Comparison of ENCODE assay signal across 19 cellular contexts in the genomic region with DNA sequence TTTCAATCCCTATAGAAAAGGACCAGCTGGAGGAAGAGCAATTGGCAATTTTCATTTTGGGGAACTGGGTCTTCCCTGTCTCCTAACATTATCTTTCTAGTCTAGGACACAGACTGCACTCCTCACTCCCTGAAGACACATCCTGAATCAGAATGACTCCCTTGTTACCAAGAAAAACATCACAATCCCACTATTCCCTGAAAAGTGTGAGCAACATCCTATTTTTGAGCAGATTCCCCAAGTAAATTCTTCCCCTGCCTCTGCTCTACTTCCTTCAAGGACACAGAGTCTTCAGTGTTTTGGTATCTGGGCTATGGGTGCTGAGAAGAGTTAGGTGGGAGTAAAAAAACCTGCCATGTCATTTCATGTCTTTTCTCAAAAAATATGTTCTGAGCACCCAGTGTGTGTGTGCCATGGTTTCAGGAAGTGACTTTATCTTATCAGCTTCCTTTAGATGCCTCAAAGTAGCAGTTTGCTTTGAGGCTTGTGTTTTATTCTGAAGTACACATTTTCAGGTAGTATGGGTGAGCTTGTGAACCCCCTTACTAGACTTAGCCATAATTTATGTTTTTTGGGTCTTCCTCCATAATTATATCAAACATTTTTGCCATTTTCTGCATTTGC. TPM values are rescaled to one million over a fixed set of nuclear protein-coding genes. Genes with fewer than 3 reads are reported as not detected.
DNase-seq lines count a peak whose midpoint lies in the region; FAIRE-seq and TF ChIP-seq lines count a peak whose summit lies in the region.
"Had no signal": no experiment of that assay in that cellular context is flagged by ENCODE, and none has a peak within 500 bp of the region (broad histone marks: within the 10 kb centered on the region; RNA-seq: fewer than 3 reads in every experiment).

No MANE protein-coding gene starts in this region.

- in situ Hi-C loops in GM23248 (cut with MboI), result no loop called here

- FAIRE-seq in GM12891 (lab: Jason Lieb, UNC), result no peak
- FAIRE-seq: TTC549 had no signal

- peaks cover 11% of the 10 kb centered on the region for H3K4me1 Mint-ChIP-seq in activated naive CD4-positive, alpha-beta T cell treated with anti-CD3 and anti-CD28 coated beads, Interleukin-2, amount 10 ng/mL, durations not matched to agents 7 days and 5 days

- H4K20me1 ChIP-seq in GM23248 (ENCODE audit: insufficient read depth) (no peaks in the 10 kb centered on the region; the same call in 1 of the 2 replicates), Loucy (ENCODE audit: insufficient read depth, low read length, poor library complexity, severe bottlenecking) (no peaks in the 10 kb centered on the region)

- peak overlapping the region; percentile 2 for H3K4me2 ChIP-seq in GM23248 (ENCODE audit: unreplicated experiment)
- H3K4me2 ChIP-seq in Loucy (ENCODE audit: low read depth, low read length, poor library complexity, severe bottlenecking), result peak overlapping the region; percentile 58

- TF ChIP-seq POLR2A in GM12891 (IDR thresholded peaks at IDR 0.05; ENCODE audit: low read depth, low read length), result no peak

- H3K36me3 ChIP-seq in GM23248 (ENCODE audit: low read depth) (peaks cover 18% of the 10 kb centered on the region), Loucy (ENCODE audit: insufficient read depth, low read length) (no peaks in the 10 kb centered on the region), muscle layer of duodenum (ENCODE audit: control insufficient read depth in 1 of 2, insufficient read depth in 2 of 2, low read length in 2 of 2) (peaks cover 0 to 5% of the 10 kb centered on the region in 2 donors)
- H3K36me3 ChIP-seq: thyroid gland had no signal

- H2AFZ ChIP-seq in GM23248, result no peak overlapping the region
- no peak overlapping the region for H2AFZ ChIP-seq in Loucy (ENCODE audit: low read length)

- H3K9me3 Mint-ChIP-seq in activated naive CD4-positive, alpha-beta T cell treated with anti-CD3 and anti-CD28 coated beads, Interleukin-2, amount 10 ng/mL, durations not matched to agents 7 days and 5 days, result no peaks in the 10 kb centered on the region
- H3K9me3 Mint-ChIP-seq: activated T-cell treated with anti-CD3 and anti-CD28 coated beads, Interleukin-2, amount 50 U/mL, for 4 hours; brain had no signal

- H3F3A ChIP-seq in GM23248 (ENCODE audit: insufficient read depth), result peaks cover 87% of the 10 kb centered on the region
- no peaks in the 10 kb centered on the region for H3F3A ChIP-seq in Loucy (ENCODE audit: low read depth)

- no peak overlapping the region for H3K4me3 Mint-ChIP-seq in activated naive CD4-positive, alpha-beta T cell treated with anti-CD3 and anti-CD28 coated beads, Interleukin-2, amount 10 ng/mL, durations not matched to agents 7 days and 5 days
- H3K4me3 Mint-ChIP-seq: activated naive CD8-positive, alpha-beta T cell; activated T-cell treated with anti-CD3 and anti-CD28 coated beads, Interleukin-2, amount 50 U/mL, for 4 hours; brain had no signal

- no peak overlapping the region for H3K27ac Mint-ChIP-seq in activated naive CD4-positive, alpha-beta T cell treated with anti-CD3 and anti-CD28 coated beads, Interleukin-2, amount 10 ng/mL, durations not matched to agents 7 days and 5 days
- H3K27ac Mint-ChIP-seq: activated naive CD8-positive, alpha-beta T cell had no signal

- H3K9me3 ChIP-seq in GM23248 (ENCODE audit: low read depth), result no peaks in the 10 kb centered on the region
- H3K9me3 ChIP-seq in Loucy (ENCODE audit: insufficient read depth, low read depth, low read length), result no peaks in the 10 kb centered on the region
- H3K9me3 ChIP-seq in muscle layer of duodenum (ENCODE audit: control insufficient read depth in 1 of 2, low read length in 2 of 2), result no peaks in the 10 kb centered on the region
- H3K9me3 ChIP-seq: thyroid gland had no signal

- CTCF ChIA-PET in activated naive CD4-positive, alpha-beta T cell treated with anti-CD3 and anti-CD28 coated beads, Interleukin-2, amount 10 ng/mL, durations not matched to agents 7 days and 5 days (lab: Charles Lee), result interaction anchor here (0.9 kb wide), 1 partner anchor 69 kb away, joined by 3 read pairs; no protein-coding TSS in a partner anchor

- H3K27me3 ChIP-seq in GM23248 (replicated peaks; ENCODE audit: insufficient read depth) (no peaks in the 10 kb centered on the region), Loucy (ENCODE audit: insufficient read depth, low read length, poor library complexity, severe bottlenecking) (peaks cover 1% of the 10 kb centered on the region), muscle layer of duodenum (ENCODE audit: low read depth, low read length) (no peaks in the 10 kb centered on the region)
- H3K27me3 ChIP-seq: thyroid gland had no signal

- H3K79me2 ChIP-seq in GM23248 (ENCODE audit: insufficient read depth), result peaks cover 89% of the 10 kb centered on the region
- no peaks in the 10 kb centered on the region for H3K79me2 ChIP-seq in Loucy (ENCODE audit: insufficient read depth, low read length)

- H3K9me2 ChIP-seq in GM23248 (ENCODE audit: insufficient read depth), result no peaks in the 10 kb centered on the region
- H3K9me2 ChIP-seq in Loucy (replicated peaks; ENCODE audit: low read depth, low read length), result no peaks in the 10 kb centered on the region

- peaks cover 83% of the 10 kb centered on the region for H3K4me1 ChIP-seq in GM23248 (ENCODE audit: insufficient read depth)
- peaks cover 20% of the 10 kb centered on the region for H3K4me1 ChIP-seq in Loucy (ENCODE audit: insufficient read depth, low read length, poor library complexity, severe bottlenecking)
- H3K4me1 ChIP-seq in muscle layer of duodenum (ENCODE audit: control insufficient read depth in 1 of 2, insufficient read depth in 2 of 2, low read length in 2 of 2), result peaks cover 18 to 54% of the 10 kb centered on the region in 2 donors

- no peaks in the 10 kb centered on the region for H3K36me3 Mint-ChIP-seq in activated naive CD4-positive, alpha-beta T cell treated with anti-CD3 and anti-CD28 coated beads, Interleukin-2, amount 10 ng/mL, durations not matched to agents 7 days and 5 days
- H3K36me3 Mint-ChIP-seq: activated naive CD8-positive, alpha-beta T cell had no signal

- H3K4me3 ChIP-seq in GM23248, result no peak overlapping the region
- H3K4me3 ChIP-seq in Loucy (ENCODE audit: low read length, poor library complexity, severe bottlenecking), result peak overlapping the region; percentile 6
- H3K4me3 ChIP-seq in muscle layer of duodenum (ENCODE audit: low read depth in 1 of 2, low read length in 2 of 2), result no peak overlapping the region
- H3K4me3 ChIP-seq: thyroid gland had no signal

- no peak for TF ChIP-seq CTCF in Loucy (conservative IDR thresholded peaks at IDR 0.05; ENCODE audit: low read length)

- H3K9ac ChIP-seq in GM23248, result peak overlapping the region; percentile 3; the same call in 1 of the 2 replicates
- peak overlapping the region; percentile 17 for H3K9ac ChIP-seq in Loucy (ENCODE audit: low read depth, low read length, poor library complexity, severe bottlenecking)

- H3K27ac ChIP-seq in GM23248 (peak overlapping the region; percentile 82), muscle layer of duodenum (ENCODE audit: low read length) (peak overlapping the region; percentile 52)

- peaks cover 9% of the 10 kb centered on the region for H3K27me3 Mint-ChIP-seq in activated naive CD4-positive, alpha-beta T cell treated with anti-CD3 and anti-CD28 coated beads, Interleukin-2, amount 10 ng/mL, durations not matched to agents 7 days and 5 days
- H3K27me3 Mint-ChIP-seq: brain had no signal

- DNase-seq in GM23248 (peak; percentile 46), dermis blood vessel endothelial cell (peak; percentile 25), AG08395 (ENCODE audit: low spot score) (no peak), GM12891 (ENCODE audit: insufficient read length, low spot score) (no peak)
- DNase-seq in activated naive CD4-positive, alpha-beta T cell treated with anti-CD3 and anti-CD28 coated beads, Interleukin-2, amount 10 ng/mL, durations not matched to agents 7 days and 5 days, result no peak
- DNase-seq: activated T-cell treated with anti-CD3 and anti-CD28 coated beads, Interleukin-2, amount 50 U/mL, for 4 hours; AML-193; EL; KG1; NCI-H1048; NCI-H2029 treated with DMSO at 0.1 percent for 48 hours; NCI-H510A treated with DMSO at 0.1 percent for 48 hours; SW 1271; thyroid gland had no signal

TF ChIP-seq in GM12891, 5 proteins besides CTCF, POLR2A, EP300 and RAD21:
- TF ChIP-seq SPI1 (IDR thresholded peaks at IDR 0.05; ENCODE audit: low read depth, low read length), result no peak

RNA-seq across cellular contexts. Expression of gene LAMA4, which starts 12.4 kb away (rescaled TPM):
- total RNA-seq in GM23248 (2014; rRNA removed; shearing (Covaris generic)), result 429 and 440 TPM in 2 replicates
- 331 and 339 TPM in 2 replicates for polyA plus RNA-seq in GM23248 (2016; fragmentation: Nextera tagmentation; extraction: Ambion mirVana)
- total RNA-seq in dermis blood vessel endothelial cell, result 661 and 842 TPM in 2 replicates
- polyA plus RNA-seq in GM12891 (2012; ENCODE audit: low read depth, missing spikeins), result not detected

Comparison
In these comparisons a context has a peak if more than half of its experiments do, and no peak if none do; other contexts are left out.
1. DNase-seq: peak in GM23248 (single experiment) and dermis blood vessel endothelial cell (single experiment); none in AG08395 (single experiment), activated naive CD4-positive, alpha-beta T cell treated with anti-CD3 and anti-CD28 coated beads, Interleukin-2, amount 10 ng/mL, durations not matched to agents 7 days and 5 days (single experiment) and GM12891 (single experiment).